In genomic region chr11:111093061-111093460, GRCh38 we compare ENCODE assay signal across 21 cellular contexts.
A peak's percentile ranks its signal among the peaks of the same experiment; 100 is the strongest.
DNase-seq lines count a peak whose midpoint lies in the region; ATAC-seq and TF ChIP-seq lines count a peak whose summit lies in the region.
"Had no signal": no experiment of that assay in that cellular context is flagged by ENCODE, and none has a peak within 500 bp of the region (broad histone marks: within the 10 kb centered on the region; RNA-seq: fewer than 3 reads in every experiment).

No MANE protein-coding gene starts in this region.

- no peaks in the 10 kb centered on the region for H3K36me3 Mint-ChIP-seq in Calu3 (ENCODE audit: insufficient read depth, unreplicated experiment)
- H3K36me3 Mint-ChIP-seq: CD8-positive, alpha-beta T cell; T-cell had no signal

- H3K9me3 Mint-ChIP-seq in Calu3 (ENCODE audit: low read depth, unreplicated experiment): no peaks in the 10 kb centered on the region
- H3K9me3 Mint-ChIP-seq: CD8-positive, alpha-beta T cell; T-cell; T-helper 2 cell treated with Interferon-gamma antibody and Interleukin-4, amounts not matched to agents 5 μg/mL and 100 μg/mL, for 36 hours had no signal

- CTCF ChIA-PET in Calu3 (lab: Charles Lee): no interaction called here

- peaks cover 37% of the 10 kb centered on the region for H3K27me3 Mint-ChIP-seq in Calu3 (ENCODE audit: unreplicated experiment)

- TF ChIP-seq CTCF in Calu3 (IDR thresholded peaks at IDR 0.05; ENCODE audit: unreplicated experiment): no peak

- DNase-seq in NCI-H1092 treated with DMSO at 0.1 percent for 48 hours (lab: John Stamatoyannopoulos, UW) (peak; percentile 38), NCI-H1092 (lab: John Stamatoyannopoulos, UW) (no peak), medulla oblongata (ENCODE audit: extremely low spot score) (no peak), Calu3 (no peak)
- DNase-seq: 8988T; C1 segment of cervical spinal cord; CD8-positive, alpha-beta T cell; DMS153; GOT3; HCEC 1CT; MG63; NCI-H1436 treated with DMSO at 0.1 percent for 48 hours; NCI-H1930; SJCRH30; T-cell had no signal

- no peaks in the 10 kb centered on the region for H3K4me1 Mint-ChIP-seq in Calu3 (ENCODE audit: low read depth, unreplicated experiment)
- H3K4me1 Mint-ChIP-seq: T-cell had no signal

- no TSS peak for BruUV-seq in Calu3 (replicated peaks; lab: Mats Ljungman, UMichigan)

- no peak overlapping the region for H3K4me3 Mint-ChIP-seq in Calu3 (ENCODE audit: low read depth, unreplicated experiment)
- H3K4me3 Mint-ChIP-seq: CD8-positive, alpha-beta T cell; T-cell; T-helper 2 cell treated with Interferon-gamma antibody and Interleukin-4, amounts not matched to agents 5 μg/mL and 100 μg/mL, for 36 hours had no signal

- H3K27ac Mint-ChIP-seq in Calu3 (ENCODE audit: unreplicated experiment): no peak overlapping the region
- H3K27ac Mint-ChIP-seq: CD8-positive, alpha-beta T cell; T-cell; T-helper 2 cell treated with Interferon-gamma antibody and Interleukin-4, amounts not matched to agents 5 μg/mL and 100 μg/mL, for 36 hours had no signal

- intact Hi-C loops in Calu3 (cut with micrococcal nuclease; ENCODE audit: unreplicated experiment): no loop called here

- ATAC-seq in GM19395 (IDR thresholded peaks at IDR 0.05; ENCODE audit: unreplicated experiment) (peak; percentile 50), HG03565 (IDR thresholded peaks at IDR 0.05; ENCODE audit: unreplicated experiment) (peak; percentile 30), GM21528 (IDR thresholded peaks at IDR 0.05; ENCODE audit: low FRiP score, unreplicated experiment) (no peak)
- ATAC-seq: CD8-positive, alpha-beta T cell; HepG2; K562; T-cell had no signal
